ENCODE assay signal across 24 cellular contexts in the genomic region with DNA sequence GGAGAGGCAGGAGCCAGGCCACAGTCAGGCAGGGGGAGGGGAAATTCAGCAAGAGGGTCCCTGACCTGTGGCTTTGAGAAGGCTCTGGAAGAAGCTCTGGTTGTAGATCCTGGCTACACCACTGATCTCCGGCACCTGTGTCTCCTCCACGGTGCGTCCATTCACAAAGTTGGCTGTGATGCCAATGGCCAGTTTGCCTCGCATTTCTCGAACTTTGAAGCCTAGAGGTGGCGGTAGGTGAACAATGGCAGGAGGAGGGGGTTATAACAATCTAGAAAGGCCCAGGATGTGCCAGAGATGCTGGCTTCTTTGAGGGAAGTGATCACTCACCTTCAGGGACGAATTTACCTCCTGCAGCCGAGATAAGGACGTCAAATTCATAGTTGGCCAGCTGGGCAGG. TPM values are rescaled to one million over a fixed set of nuclear protein-coding genes. Genes with fewer than 3 reads are reported as not detected.
DNase-seq lines count a peak whose midpoint lies in the region; ATAC-seq and TF ChIP-seq lines count a peak whose summit lies in the region.
"Had no signal": no experiment of that assay in that cellular context is flagged by ENCODE, and none has a peak within 500 bp of the region (broad histone marks: within the 10 kb centered on the region; RNA-seq: fewer than 3 reads in every experiment).

No MANE protein-coding gene starts in this region.

- no peaks in the 10 kb centered on the region for H3K36me3 ChIP-seq in mammary epithelial cell (ENCODE audit: insufficient read depth, low read length)
- H3K36me3 ChIP-seq in breast epithelium, result no peaks in the 10 kb centered on the region
- peaks cover 20% of the 10 kb centered on the region; the same call in 1 of the 2 replicates for H3K36me3 ChIP-seq in OCI-LY1 (ENCODE audit: insufficient read depth, low read length)
- H3K36me3 ChIP-seq in endodermal cell (ENCODE audit: control insufficient read depth, insufficient read depth, low read length), result no peaks in the 10 kb centered on the region

- in situ Hi-C loops in mammary epithelial cell (cut with MboI; ENCODE audit: low sequenced_read_pairs in 2 of 2), result no loop called here

- H2AFZ ChIP-seq in mammary epithelial cell (ENCODE audit: low read depth, low read length), result no peak overlapping the region
- no peak overlapping the region for H2AFZ ChIP-seq in OCI-LY1 (ENCODE audit: low read length)
- H2AFZ ChIP-seq: GM23338 had no signal

- H4K20me1 ChIP-seq in mammary epithelial cell (ENCODE audit: insufficient read depth, low read length), result no peaks in the 10 kb centered on the region
- no peaks in the 10 kb centered on the region for H4K20me1 ChIP-seq in OCI-LY1 (ENCODE audit: insufficient read depth, low read length)

- H3K79me2 ChIP-seq in mammary epithelial cell (ENCODE audit: insufficient read depth, low read length) (peaks cover 5% of the 10 kb centered on the region), OCI-LY1 (ENCODE audit: insufficient read depth, low read length) (no peaks in the 10 kb centered on the region)

- CTCF ChIA-PET in mammary epithelial cell (lab: Charles Lee; ENCODE audit: low non-redundant PET), result no interaction called here

- no peak overlapping the region for H3K9ac ChIP-seq in mammary epithelial cell (ENCODE audit: insufficient read depth, low read length)
- H3K9ac ChIP-seq in OCI-LY1 (ENCODE audit: low read length), result no peak overlapping the region
- H3K9ac ChIP-seq in endodermal cell (ENCODE audit: extremely low read depth, low read length, poor library complexity, severe bottlenecking), result no peak overlapping the region

- H3K9me3 Mint-ChIP-seq in stimulated activated naive B cell treated with anti-CD40 and anti-IgM and Interleukin-4, amounts not matched to agents 10 μg/mL and 1 μg/mL and 100 μg/mL, for 72 hours, result no peaks in the 10 kb centered on the region
- H3K9me3 Mint-ChIP-seq in endodermal cell, result no peaks in the 10 kb centered on the region
- H3K9me3 Mint-ChIP-seq: GM23338; natural killer cell treated with Interleukin-12 subunit alpha and Interleukin-12 subunit beta and Interleukin-15 and Interleukin-18, amount 100 ng/mL, for 72 hours had no signal

- peak overlapping the region in 1 of 2 donors; percentile 25 for H3K4me3 Mint-ChIP-seq in stimulated activated naive B cell treated with anti-CD40 and anti-IgM and Interleukin-4, amounts not matched to agents 10 μg/mL and 1 μg/mL and 100 μg/mL, for 72 hours
- H3K4me3 Mint-ChIP-seq in endodermal cell, result no peak overlapping the region
- H3K4me3 Mint-ChIP-seq: GM23338; natural killer cell treated with Interleukin-12 subunit alpha and Interleukin-12 subunit beta and Interleukin-15 and Interleukin-18, amount 100 ng/mL, for 72 hours had no signal

- WGBS in mammary epithelial cell (ENCODE audit: low coverage, missing lambda C conversion rate), result 98% methylated on average over 7 of the region's 9 CpGs
- 88 to 90% methylated on average over 7 to 9 of the region's 9 CpGs for WGBS in endodermal cell (ENCODE audit: insufficient coverage in 1 of 2, insufficient read length in 1 of 2), 2 experiments

- no peaks in the 10 kb centered on the region for H3K9me2 ChIP-seq in OCI-LY1 (ENCODE audit: low read depth, low read length)

- no peaks in the 10 kb centered on the region for H3K9me3 ChIP-seq in mammary epithelial cell (replicated peaks; ENCODE audit: insufficient read depth, low read length)
- H3K9me3 ChIP-seq in breast epithelium, result no peaks in the 10 kb centered on the region
- no peaks in the 10 kb centered on the region for H3K9me3 ChIP-seq in OCI-LY1 (ENCODE audit: low read length)
- H3K9me3 ChIP-seq in endodermal cell (ENCODE audit: control insufficient read depth, low read length), result no peaks in the 10 kb centered on the region
- H3K9me3 ChIP-seq: body of pancreas, heart left ventricle, stomach, tibial artery had no signal

- BruUV-seq in mammary epithelial cell (replicated peaks; lab: Mats Ljungman, UMichigan), result TSS peak; percentile 18

- intact Hi-C loops in mammary epithelial cell (cut with micrococcal nuclease), result no loop called here
- intact Hi-C loops in breast epithelium (cut with DNase I; ENCODE audit: low total_unique reads), result no loop called here
- intact Hi-C loops in head of caudate nucleus (cut with DNase I), result no loop called here

- dilution Hi-C loops in mammary epithelial cell (cut with HindIII; ENCODE audit: low sequenced_read_pairs), result no loop called here

- H3K27me3 ChIP-seq in mammary epithelial cell (ENCODE audit: insufficient read depth, low read length), result no peaks in the 10 kb centered on the region
- no peaks in the 10 kb centered on the region for H3K27me3 ChIP-seq in breast epithelium
- no peaks in the 10 kb centered on the region for H3K27me3 ChIP-seq in OCI-LY1 (ENCODE audit: insufficient read depth, low read length)
- H3K27me3 ChIP-seq in endodermal cell (ENCODE audit: control insufficient read depth, insufficient read depth, low read length, poor library complexity, severe bottlenecking), result peaks cover 19% of the 10 kb centered on the region
- H3K27me3 ChIP-seq: body of pancreas, heart left ventricle, stomach, tibial artery had no signal

- no peak for ATAC-seq in stimulated activated naive B cell treated with anti-CD40 and anti-IgM and Interleukin-4, amounts not matched to agents 10 μg/mL and 1 μg/mL and 100 μg/mL, for 72 hours (replicated peaks)
- no peak for ATAC-seq in HG03139 (IDR thresholded peaks at IDR 0.05; ENCODE audit: unreplicated experiment)
- ATAC-seq: body of pancreas; GM23338; heart left ventricle; left cardiac atrium; natural killer cell treated with Interleukin-12 subunit alpha and Interleukin-12 subunit beta and Interleukin-15 and Interleukin-18, amount 100 ng/mL, for 72 hours; sciatic nerve had no signal

- H3K27ac Mint-ChIP-seq in stimulated activated naive B cell treated with anti-CD40 and anti-IgM and Interleukin-4, amounts not matched to agents 10 μg/mL and 1 μg/mL and 100 μg/mL, for 72 hours, result peak overlapping the region; percentile 76
- H3K27ac Mint-ChIP-seq in endodermal cell, result no peak overlapping the region
- H3K27ac Mint-ChIP-seq: GM23338 had no signal

- H3K4me2 ChIP-seq in mammary epithelial cell (ENCODE audit: insufficient read depth, low read depth, low read length), result no peak overlapping the region
- H3K4me2 ChIP-seq in OCI-LY1 (ENCODE audit: low read length), result no peak overlapping the region
- H3K4me2 ChIP-seq: GM23338 had no signal

- peaks cover 40 to 70% of the 10 kb centered on the region in 2 donors for H3K36me3 Mint-ChIP-seq in stimulated activated naive B cell treated with anti-CD40 and anti-IgM and Interleukin-4, amounts not matched to agents 10 μg/mL and 1 μg/mL and 100 μg/mL, for 72 hours
- no peaks in the 10 kb centered on the region for H3K36me3 Mint-ChIP-seq in endodermal cell (ENCODE audit: low read depth)
- H3K36me3 Mint-ChIP-seq: natural killer cell treated with Interleukin-12 subunit alpha and Interleukin-12 subunit beta and Interleukin-15 and Interleukin-18, amount 100 ng/mL, for 72 hours had no signal

- no peak overlapping the region for H3K4me3 ChIP-seq in mammary epithelial cell (replicated peaks in 1 of 3; ENCODE audit: insufficient read depth in 1 of 3, low read depth in 2 of 3, low read length in 3 of 3)
- H3K4me3 ChIP-seq in breast epithelium, result no peak overlapping the region
- no peak overlapping the region for H3K4me3 ChIP-seq in OCI-LY1 (ENCODE audit: low read depth, low read length, poor library complexity, severe bottlenecking)
- H3K4me3 ChIP-seq in endodermal cell (ENCODE audit: low read length), result no peak overlapping the region
- H3K4me3 ChIP-seq: body of pancreas, GM23338, heart left ventricle, stomach, tibial artery had no signal

- no peak for DNase-seq in mammary epithelial cell
- no peak for DNase-seq in breast epithelium (ENCODE audit: low spot score in 2 of 2)
- peak; percentile 33 for DNase-seq in islet precursor cell
- DNase-seq in stimulated activated naive B cell treated with anti-CD40 and anti-IgM and Interleukin-4, amounts not matched to agents 10 μg/mL and 1 μg/mL and 100 μg/mL, for 72 hours, result no peak
- no peak for DNase-seq in endodermal cell
- DNase-seq in head of caudate nucleus, result no peak
- DNase-seq: activated CD4-positive, CD25-positive, alpha-beta regulatory T cell treated with anti-CD3 and anti-CD28 coated beads, Interleukin-2, amount 50 U/mL, for 72 hours; body of pancreas; DMS153; heart left ventricle; KBM-7; left cardiac atrium; NCI-H1436 treated with DMSO at 0.1 percent for 48 hours; NCI-H2107; NCI-H446; Right ventricle myocardium superior; stomach; tibial artery had no signal

- TF ChIP-seq CTCF in mammary epithelial cell (conservative IDR thresholded peaks at IDR 0.05 in 1 of 2, IDR thresholded peaks at IDR 0.05 in 1 of 2; ENCODE audit: extremely low read depth in 1 of 2, insufficient read depth in 1 of 2, low read depth in 1 of 2, low read length in 2 of 2) (no peak), breast epithelium (IDR thresholded peaks at IDR 0.05) (no peak), OCI-LY1 (IDR thresholded peaks at IDR 0.05; ENCODE audit: low read length) (no peak), endodermal cell (conservative IDR thresholded peaks at IDR 0.05) (no peak)

- no peaks in the 10 kb centered on the region for H3F3A ChIP-seq in OCI-LY1 (ENCODE audit: insufficient read depth, low read length)

- H3K27ac ChIP-seq in mammary epithelial cell (ENCODE audit: insufficient read depth, low read depth, low read length), result no peak overlapping the region
- H3K27ac ChIP-seq in breast epithelium, result no peak overlapping the region
- peak overlapping the region; percentile 35 for H3K27ac ChIP-seq in OCI-LY1 (ENCODE audit: low read depth, low read length, poor library complexity, severe bottlenecking)
- no peak overlapping the region for H3K27ac ChIP-seq in endodermal cell (ENCODE audit: low read depth, low read length)
- H3K27ac ChIP-seq: body of pancreas, epithelial cell of prostate, heart left ventricle, stomach, tibial artery had no signal

- TF ChIP-seq POLR2A in breast epithelium (IDR thresholded peaks at IDR 0.05), result no peak

- H3K4me1 Mint-ChIP-seq in stimulated activated naive B cell treated with anti-CD40 and anti-IgM and Interleukin-4, amounts not matched to agents 10 μg/mL and 1 μg/mL and 100 μg/mL, for 72 hours, result peaks cover 52 to 78% of the 10 kb centered on the region in 2 donors
- H3K4me1 Mint-ChIP-seq in endodermal cell, result peaks cover 9% of the 10 kb centered on the region

- H3K27me3 Mint-ChIP-seq in stimulated activated naive B cell treated with anti-CD40 and anti-IgM and Interleukin-4, amounts not matched to agents 10 μg/mL and 1 μg/mL and 100 μg/mL, for 72 hours, result no peaks in the 10 kb centered on the region
- peaks cover 29% of the 10 kb centered on the region for H3K27me3 Mint-ChIP-seq in endodermal cell (ENCODE audit: insufficient read depth)

- H3K4me1 ChIP-seq in mammary epithelial cell (ENCODE audit: insufficient read depth, low read length) (peaks cover 10% of the 10 kb centered on the region), breast epithelium (no peaks in the 10 kb centered on the region), OCI-LY1 (ENCODE audit: insufficient read depth, low read length, severe bottlenecking) (peaks cover 25% of the 10 kb centered on the region), endodermal cell (ENCODE audit: control insufficient read depth, insufficient read depth, low read length) (no peaks in the 10 kb centered on the region)

RNA-seq across cellular contexts. Expression of a gene that starts 3.4 kb away (rescaled TPM):
- total RNA-seq in mammary epithelial cell (10 to 100 TPM; 36.3 to 44.0 TPM), breast epithelium (10 to 100 TPM; 23.6 to 29.8 (median 25.5) TPM), endodermal cell (10 to 100 TPM; 10.4 to 22.8 TPM)
- 18.3 TPM for polyA plus RNA-seq in mammary epithelial cell
- polyA minus RNA-seq in mammary epithelial cell, result 27.0 TPM
- polyA plus RNA-seq in endodermal cell (2013, experiment 1 of 2), result 83.8 TPM
- 66.8 TPM for polyA plus RNA-seq in endodermal cell (2013, experiment 2 of 2)

RNA-seq across cellular contexts. Expression of a gene that starts 11.7 kb away (rescaled TPM):
- 10 to 100 TPM; 11.3 to 11.7 TPM for total RNA-seq in mammary epithelial cell
- polyA plus RNA-seq in mammary epithelial cell, result 19.5 TPM
- polyA minus RNA-seq in mammary epithelial cell, result 52.3 TPM
- total RNA-seq in breast epithelium, result 10 to 100 TPM in 2 of 3 donors, 1 to 10 TPM in 1; 8.5 to 26.2 (median 12.1) TPM
- 10 to 100 TPM; 11.1 to 12.0 TPM for total RNA-seq in endodermal cell
- polyA plus RNA-seq in endodermal cell (2013, experiment 1 of 2), result 9.3 TPM
- polyA plus RNA-seq in endodermal cell (2013, experiment 2 of 2), result 6.9 TPM

RNA-seq across cellular contexts. Expression of a gene that starts 11.8 kb away (rescaled TPM):
- 1 to 10 TPM in 1 of 2 donors, under 1 TPM in 1; 0.61 to 4.2 TPM for total RNA-seq in mammary epithelial cell
- polyA plus RNA-seq in mammary epithelial cell, result 0.45 TPM
- not detected for polyA minus RNA-seq in mammary epithelial cell
- total RNA-seq in breast epithelium, result 10 to 100 TPM in 1 of 3 donors, 1 to 10 TPM in 2; 2.6 to 16.5 (median 2.9) TPM
- total RNA-seq in endodermal cell, result 1 to 10 TPM; 2.2 to 2.9 TPM
- 3.6 TPM for polyA plus RNA-seq in endodermal cell (2013, experiment 1 of 2)
- polyA plus RNA-seq in endodermal cell (2013, experiment 2 of 2), result 5.3 TPM
- total RNA-seq: natural killer cell treated with Interleukin-12 subunit alpha and Interleukin-12 subunit beta and Interleukin-15 and Interleukin-18, amount 100 ng/mL, for 72 hours had no signal

RNA-seq across cellular contexts. Expression of a gene that starts 30.8 kb away (rescaled TPM):
- total RNA-seq in mammary epithelial cell, result 10 to 100 TPM in 1 of 2 donors, 1 to 10 TPM in 1; 7.9 to 10.0 TPM
- polyA plus RNA-seq in mammary epithelial cell, result 3.4 TPM
- polyA minus RNA-seq in mammary epithelial cell, result 5.7 TPM
- 10 to 100 TPM in 1 of 3 donors, 1 to 10 TPM in 2; 9.1 to 13.8 (median 9.8) TPM for total RNA-seq in breast epithelium
- 1 to 10 TPM; 9.2 to 9.8 TPM for total RNA-seq in endodermal cell
- polyA plus RNA-seq in endodermal cell (2013, experiment 1 of 2), result 8.4 TPM
- polyA plus RNA-seq in endodermal cell (2013, experiment 2 of 2), result 7.1 TPM
